12 cellular contexts compared by ENCODE assay signal in genomic region chr18:9706081-9706935, GRCh38. TPM values are rescaled to one million over a fixed set of nuclear protein-coding genes. Genes with fewer than 3 reads are reported as not detected.
DNase-seq lines count a peak whose midpoint lies in the region; TF ChIP-seq lines count a peak whose summit lies in the region.
"Had no signal": no experiment of that assay in that cellular context is flagged by ENCODE, and none has a peak within 500 bp of the region (broad histone marks: within the 10 kb centered on the region; RNA-seq: fewer than 3 reads in every experiment).

No MANE protein-coding gene starts in this region.

- H3K36me3 Mint-ChIP-seq in brain, result no peaks in the 10 kb centered on the region

- H3K4me1 Mint-ChIP-seq in brain, result peaks cover 38% of the 10 kb centered on the region

- H3K36me3 ChIP-seq in HEK293 (ENCODE audit: control insufficient read depth in 2 of 2, insufficient read depth in 1 of 2, low read length in 2 of 2) (peaks cover 0 to 5% of the 10 kb centered on the region in 2 experiments; a peak in 1 of 3 replicates), subcutaneous abdominal adipose tissue (ENCODE audit: control insufficient read depth in 5 of 5, insufficient read depth in 5 of 5, low read length in 5 of 5) (no peaks in the 10 kb centered on the region)

- peaks cover 34% of the 10 kb centered on the region for H3K4me1 ChIP-seq in HEK293 (ENCODE audit: control insufficient read depth, insufficient read depth, low read length)
- H3K4me1 ChIP-seq in subcutaneous abdominal adipose tissue (ENCODE audit: control insufficient read depth in 5 of 5, insufficient read depth in 5 of 5, low read length in 5 of 5), result peaks cover 0 to 53% (median 24%) of the 10 kb centered on the region in 5 donors

- H3K9me3 ChIP-seq in HEK293 (ENCODE audit: control insufficient read depth, insufficient read depth, low read depth, low read length) (no peaks in the 10 kb centered on the region), subcutaneous abdominal adipose tissue (ENCODE audit: control insufficient read depth in 5 of 5, low read length in 5 of 5) (no peaks in the 10 kb centered on the region)

- peak overlapping the region in 4 of 5 experiments; percentile 79 to 86 (median 83) for H3K4me3 Mint-ChIP-seq in brain

- H3K27me3 Mint-ChIP-seq in brain, result peaks cover 16% of the 10 kb centered on the region

- DNase-seq in mesenteric fat pad (ENCODE audit: low spot score) (peak; percentile 62), cortex of kidney (lab: John Stamatoyannopoulos, UW) (no peak), Ammon's horn (ENCODE audit: low spot score) (no peak), SW480 (ENCODE audit: low spot score) (no peak), NCI-H524 treated with DMSO at 0.1 percent for 48 hours (lab: John Stamatoyannopoulos, UW) (no peak)
- DNase-seq: activated T-cell treated with anti-CD3 and anti-CD28 coated beads, Interleukin-2, amount 50 U/mL, for 1 hour; erythroblast; NCI-H446; stimulated activated CD4-positive, alpha-beta T cell treated with anti-CD3 and anti-CD28 coated beads, Interleukin-15, amount 100 ng/mL, for 24 hours had no signal

- POLR2A ChIA-PET in HEK293 (lab: Yijun Ruan, JAX), result interaction anchor here (1.1 kb wide), 1 partner anchor 37 kb away, joined by 3 read pairs; no protein-coding TSS in a partner anchor

- H3K27me3 ChIP-seq in subcutaneous abdominal adipose tissue (ENCODE audit: control insufficient read depth in 5 of 5, insufficient read depth in 4 of 5, low read length in 5 of 5), result no peaks in the 10 kb centered on the region

- peak overlapping the region in 2 of 5 experiments; percentile 16 to 70 for H3K27ac Mint-ChIP-seq in brain

- H3K4me3 ChIP-seq in HEK293 (ENCODE audit: low read depth, low read length) (no peak overlapping the region), subcutaneous abdominal adipose tissue (ENCODE audit: low read depth in 1 of 5, low read length in 5 of 5) (no peak overlapping the region)

- H3K27ac ChIP-seq in HEK293 (ENCODE audit: extremely low read depth, low read depth, low read length), result peak overlapping the region; percentile 73
- H3K27ac ChIP-seq in subcutaneous abdominal adipose tissue (ENCODE audit: low read depth, low read length), result peak overlapping the region; percentile 92

- CTCF ChIA-PET in HEK293 (lab: Yijun Ruan, JAX), result interaction anchor here (1.0 kb wide), 1 partner anchor 131 kb away, joined by 3 read pairs; no protein-coding TSS in a partner anchor

- TF ChIP-seq CTCF in HEK293 (tag by site-specific recombination; IDR thresholded peaks at IDR 0.05) (no peak), brain (conservative IDR thresholded peaks at IDR 0.05) (no peak)

- no peaks in the 10 kb centered on the region for H3K9me3 Mint-ChIP-seq in brain

- H3K9ac ChIP-seq in subcutaneous abdominal adipose tissue (ENCODE audit: low read length in 5 of 5), result no peak overlapping the region

TF ChIP-seq in HEK293, 187 proteins besides CTCF, POLR2A, EP300 and RAD21 (continues in another document):
- TF ChIP-seq PRDM10 (tag by site-specific recombination; IDR thresholded peaks at IDR 0.05) (peak; percentile 69), ZNF629 (tag by site-specific recombination; IDR thresholded peaks at IDR 0.05) (peak; percentile 37), HOXC10 (CRISPR knock-in tag; IDR thresholded peaks at IDR 0.05) (no peak), IKZF3 (tag by site-specific recombination; IDR thresholded peaks at IDR 0.05) (no peak), ZNF544 (tag by site-specific recombination; IDR thresholded peaks at IDR 0.05) (no peak), ZNF248 (tag by site-specific recombination; IDR thresholded peaks at IDR 0.05) (no peak), ZBTB7A (tag by site-specific recombination; IDR thresholded peaks at IDR 0.05; ENCODE audit: low read depth) (no peak), PRDM4 (tag by site-specific recombination; IDR thresholded peaks at IDR 0.05) (peak; percentile 43; the same call in 1 of the 2 replicates), ZNF433 (tag by site-specific recombination; IDR thresholded peaks at IDR 0.05; ENCODE audit: low read depth) (no peak), MEIS1 (CRISPR knock-in tag; IDR thresholded peaks at IDR 0.05; ENCODE audit: borderline replicate concordance) (no peak), ZNF670 (tag by site-specific recombination; IDR thresholded peaks at IDR 0.05; ENCODE audit: low read depth) (no peak), ZNF600 (tag by site-specific recombination; IDR thresholded peaks at IDR 0.05) (0 out of 2 replicates have a peak, but pooled peaks have one; percentile 15), ZBTB17 (tag by site-specific recombination; IDR thresholded peaks at IDR 0.05) (no peak), ZNF398 (tag by site-specific recombination; IDR thresholded peaks at IDR 0.05) (peak; percentile 46; the same call in 1 of the 2 replicates), ZNF707 (tag by site-specific recombination; IDR thresholded peaks at IDR 0.05) (no peak), KLF16 (tag by site-specific recombination; IDR thresholded peaks at IDR 0.05) (no peak), ZNF140 (tag by site-specific recombination; IDR thresholded peaks at IDR 0.05) (no peak), MZF1 (tag by site-specific recombination; IDR thresholded peaks at IDR 0.05; ENCODE audit: borderline replicate concordance) (no peak)

RNA-seq across cellular contexts. Expression of gene RAB31, which starts 1.8 kb away (rescaled TPM):
- 28.7 TPM for polyA plus RNA-seq in brain (ENCODE audit: insufficient read depth, low read depth, low replicate concordance)
- total RNA-seq in mesenteric fat pad, result 80.7 TPM
